In the genomic region with DNA sequence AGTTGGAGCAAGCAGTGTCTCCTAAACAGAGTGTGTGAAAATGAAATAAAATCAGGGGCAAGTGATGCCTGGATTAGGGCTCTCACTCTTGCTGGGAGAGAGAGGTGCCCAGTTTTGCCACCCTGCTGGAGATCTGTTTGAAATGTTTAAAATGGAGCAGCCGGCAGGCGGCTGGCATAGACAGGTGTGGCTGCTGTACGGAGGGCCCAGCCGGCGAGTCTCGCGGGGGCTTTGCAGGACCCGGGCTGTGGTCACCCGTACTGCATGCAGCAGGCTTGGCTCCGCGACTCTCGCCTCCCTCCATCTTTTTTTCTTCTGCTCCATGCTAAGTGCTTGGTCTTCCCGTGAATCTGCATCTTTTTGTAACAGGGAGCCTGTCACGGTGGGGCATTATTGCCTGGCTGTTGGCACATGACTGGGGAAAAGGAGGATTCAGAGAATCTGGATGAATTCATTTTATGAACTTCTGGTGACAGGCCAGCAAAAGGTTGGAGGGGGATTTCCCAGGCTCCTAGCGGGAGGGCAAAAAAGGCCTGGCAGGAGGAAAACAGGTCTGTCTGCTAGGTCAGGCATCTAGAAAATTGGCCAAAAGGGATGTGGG, we compare ENCODE assay signal across 1 cellular context.
A peak's percentile ranks its signal among the peaks of the same experiment; 100 is the strongest.
TF ChIP-seq lines count a peak whose summit lies in the region.

No MANE protein-coding gene starts in this region.

TF ChIP-seq in HepG2, 621 proteins besides CTCF, POLR2A, EP300 and RAD21 (continued from another document and continues in another):
- TF ChIP-seq RELA (CRISPR knock-in tag; IDR thresholded peaks at IDR 0.05) (peak; percentile 32; the same call in 1 of the 2 replicates), ZNF574 (CRISPR knock-in tag; IDR thresholded peaks at IDR 0.05) (no peak; the same call in 1 of the 2 replicates), ATAD3A (CRISPR knock-in tag; IDR thresholded peaks at IDR 0.05) (no peak), XRCC5 (optimal IDR thresholded peaks at IDR 0.05; ENCODE audit: low read length) (no peak), MIER3 (CRISPR knock-in tag; IDR thresholded peaks at IDR 0.05; ENCODE audit: borderline replicate concordance) (no peak), NCOA5 (CRISPR knock-in tag; IDR thresholded peaks at IDR 0.05) (no peak), DNMT3B (CRISPR knock-in tag; conservative IDR thresholded peaks at IDR 0.05) (no peak), PCBP2 (optimal IDR thresholded peaks at IDR 0.05; ENCODE audit: low read depth, low read length, poor library complexity, severe bottlenecking) (no peak), SAP130 (CRISPR knock-in tag; IDR thresholded peaks at IDR 0.05; ENCODE audit: low read depth) (peak; percentile 38; the same call in 1 of the 2 replicates), PLRG1 (conservative IDR thresholded peaks at IDR 0.05) (no peak), ZNF235 (CRISPR knock-in tag; IDR thresholded peaks at IDR 0.05; ENCODE audit: borderline replicate concordance) (0 out of 2 replicates have a peak, but pooled peaks have one; percentile 3), ZFP62 (CRISPR knock-in tag; IDR thresholded peaks at IDR 0.05) (no peak), ZNF224 (CRISPR knock-in tag; IDR thresholded peaks at IDR 0.05) (0 out of 2 replicates have a peak, but pooled peaks have one; percentile 31), GTF3A (CRISPR knock-in tag; conservative IDR thresholded peaks at IDR 0.05) (no peak), CBX5 (CRISPR knock-in tag; IDR thresholded peaks at IDR 0.05; ENCODE audit: borderline replicate concordance) (no peak), ZFP36L1 (CRISPR knock-in tag; IDR thresholded peaks at IDR 0.05) (peak; percentile 36; the same call in 1 of the 2 replicates), DNMT1 (CRISPR knock-in tag; IDR thresholded peaks at IDR 0.05) (no peak), SRF (IDR thresholded peaks at IDR 0.05; ENCODE audit: low read depth, low read length) (no peak), ZNF138 (CRISPR knock-in tag; IDR thresholded peaks at IDR 0.05; ENCODE audit: low read depth) (0 out of 2 replicates have a peak, but pooled peaks have one; percentile 36), ZFP36L2 (CRISPR knock-in tag; IDR thresholded peaks at IDR 0.05) (no peak), ZNF333 (CRISPR knock-in tag; IDR thresholded peaks at IDR 0.05; ENCODE audit: borderline replicate concordance) (no peak), TOE1 (CRISPR knock-in tag; IDR thresholded peaks at IDR 0.05) (no peak), ZBTB7B (CRISPR knock-in tag; IDR thresholded peaks at IDR 0.05) (0 out of 2 replicates have a peak, but pooled peaks have one; percentile 32), PHF20 (CRISPR knock-in tag; IDR thresholded peaks at IDR 0.05) (0 out of 2 replicates have a peak, but pooled peaks have one; percentile 30), CENPX (CRISPR knock-in tag; IDR thresholded peaks at IDR 0.05) (no peak), CC2D1A (CRISPR knock-in tag; IDR thresholded peaks at IDR 0.05) (no peak), JUN (CRISPR knock-in tag; IDR thresholded peaks at IDR 0.05) (no peak), SMAD3 (CRISPR knock-in tag; IDR thresholded peaks at IDR 0.05) (no peak), FOXO1 (CRISPR knock-in tag; IDR thresholded peaks at IDR 0.05) (no peak), ELF4 (CRISPR knock-in tag; IDR thresholded peaks at IDR 0.05; ENCODE audit: borderline replicate concordance) (no peak), ZNF225 (CRISPR knock-in tag; IDR thresholded peaks at IDR 0.05) (no peak), PRPF4 (IDR thresholded peaks at IDR 0.05; ENCODE audit: low read depth, low read length, poor library complexity, severe bottlenecking) (no peak), BRCA1 (CRISPR knock-in tag; IDR thresholded peaks at IDR 0.05) (no peak), EEA1 (CRISPR knock-in tag; IDR thresholded peaks at IDR 0.05; ENCODE audit: borderline replicate concordance) (no peak), ZKSCAN5 (CRISPR knock-in tag; IDR thresholded peaks at IDR 0.05) (no peak), KMT2A (CRISPR knock-in tag; IDR thresholded peaks at IDR 0.05) (peak; percentile 35; the same call in 1 of the 2 replicates), ZNF3 (CRISPR knock-in tag; IDR thresholded peaks at IDR 0.05) (no peak), HNF4G (IDR thresholded peaks at IDR 0.05; ENCODE audit: borderline replicate concordance, low read depth, low read length) (no peak), HNF4G (CRISPR knock-in tag; IDR thresholded peaks at IDR 0.05; ENCODE audit: borderline replicate concordance, low read depth) (no peak), MNT (IDR thresholded peaks at IDR 0.05) (no peak), ZFP91 (CRISPR knock-in tag; IDR thresholded peaks at IDR 0.05; ENCODE audit: borderline replicate concordance) (no peak), ZFP82 (CRISPR knock-in tag; IDR thresholded peaks at IDR 0.05; ENCODE audit: borderline replicate concordance) (no peak)
- TF ChIP-seq, protein P1, sequence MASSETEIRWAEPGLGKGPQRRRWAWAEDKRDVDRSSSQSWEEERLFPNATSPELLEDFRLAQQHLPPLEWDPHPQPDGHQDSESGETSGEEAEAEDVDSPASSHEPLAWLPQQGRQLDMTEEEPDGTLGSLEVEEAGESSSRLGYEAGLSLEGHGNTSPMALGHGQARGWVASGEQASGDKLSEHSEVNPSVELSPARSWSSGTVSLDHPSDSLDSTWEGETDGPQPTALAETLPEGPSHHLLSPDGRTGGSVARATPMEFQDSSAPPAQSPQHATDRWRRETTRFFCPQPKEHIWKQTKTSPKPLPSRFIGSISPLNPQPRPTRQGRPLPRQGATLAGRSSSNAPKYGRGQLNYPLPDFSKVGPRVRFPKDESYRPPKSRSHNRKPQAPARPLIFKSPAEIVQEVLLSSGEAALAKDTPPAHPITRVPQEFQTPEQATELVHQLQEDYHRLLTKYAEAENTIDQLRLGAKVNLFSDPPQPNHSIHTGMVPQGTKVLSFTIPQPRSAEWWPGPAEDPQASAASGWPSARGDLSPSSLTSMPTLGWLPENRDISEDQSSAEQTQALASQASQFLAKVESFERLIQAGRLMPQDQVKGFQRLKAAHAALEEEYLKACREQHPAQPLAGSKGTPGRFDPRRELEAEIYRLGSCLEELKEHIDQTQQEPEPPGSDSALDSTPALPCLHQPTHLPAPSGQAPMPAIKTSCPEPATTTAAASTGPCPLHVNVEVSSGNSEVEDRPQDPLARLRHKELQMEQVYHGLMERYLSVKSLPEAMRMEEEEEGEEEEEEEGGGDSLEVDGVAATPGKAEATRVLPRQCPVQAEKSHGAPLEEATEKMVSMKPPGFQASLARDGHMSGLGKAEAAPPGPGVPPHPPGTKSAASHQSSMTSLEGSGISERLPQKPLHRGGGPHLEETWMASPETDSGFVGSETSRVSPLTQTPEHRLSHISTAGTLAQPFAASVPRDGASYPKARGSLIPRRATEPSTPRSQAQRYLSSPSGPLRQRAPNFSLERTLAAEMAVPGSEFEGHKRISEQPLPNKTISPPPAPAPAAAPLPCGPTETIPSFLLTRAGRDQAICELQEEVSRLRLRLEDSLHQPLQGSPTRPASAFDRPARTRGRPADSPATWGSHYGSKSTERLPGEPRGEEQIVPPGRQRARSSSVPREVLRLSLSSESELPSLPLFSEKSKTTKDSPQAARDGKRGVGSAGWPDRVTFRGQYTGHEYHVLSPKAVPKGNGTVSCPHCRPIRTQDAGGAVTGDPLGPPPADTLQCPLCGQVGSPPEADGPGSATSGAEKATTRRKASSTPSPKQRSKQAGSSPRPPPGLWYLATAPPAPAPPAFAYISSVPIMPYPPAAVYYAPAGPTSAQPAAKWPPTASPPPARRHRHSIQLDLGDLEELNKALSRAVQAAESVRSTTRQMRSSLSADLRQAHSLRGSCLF (CRISPR knock-in tag; IDR thresholded peaks at IDR 0.05; ENCODE audit: borderline replicate concordance): no peak
- TF ChIP-seq, protein P2, sequence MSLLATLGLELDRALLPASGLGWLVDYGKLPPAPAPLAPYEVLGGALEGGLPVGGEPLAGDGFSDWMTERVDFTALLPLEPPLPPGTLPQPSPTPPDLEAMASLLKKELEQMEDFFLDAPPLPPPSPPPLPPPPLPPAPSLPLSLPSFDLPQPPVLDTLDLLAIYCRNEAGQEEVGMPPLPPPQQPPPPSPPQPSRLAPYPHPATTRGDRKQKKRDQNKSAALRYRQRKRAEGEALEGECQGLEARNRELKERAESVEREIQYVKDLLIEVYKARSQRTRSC (CRISPR knock-in tag; IDR thresholded peaks at IDR 0.05; ENCODE audit: low read depth): no peak
- TF ChIP-seq, protein P3, sequence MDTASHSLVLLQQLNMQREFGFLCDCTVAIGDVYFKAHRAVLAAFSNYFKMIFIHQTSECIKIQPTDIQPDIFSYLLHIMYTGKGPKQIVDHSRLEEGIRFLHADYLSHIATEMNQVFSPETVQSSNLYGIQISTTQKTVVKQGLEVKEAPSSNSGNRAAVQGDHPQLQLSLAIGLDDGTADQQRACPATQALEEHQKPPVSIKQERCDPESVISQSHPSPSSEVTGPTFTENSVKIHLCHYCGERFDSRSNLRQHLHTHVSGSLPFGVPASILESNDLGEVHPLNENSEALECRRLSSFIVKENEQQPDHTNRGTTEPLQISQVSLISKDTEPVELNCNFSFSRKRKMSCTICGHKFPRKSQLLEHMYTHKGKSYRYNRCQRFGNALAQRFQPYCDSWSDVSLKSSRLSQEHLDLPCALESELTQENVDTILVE (CRISPR knock-in tag; IDR thresholded peaks at IDR 0.05): no peak
- TF ChIP-seq, protein P4, sequence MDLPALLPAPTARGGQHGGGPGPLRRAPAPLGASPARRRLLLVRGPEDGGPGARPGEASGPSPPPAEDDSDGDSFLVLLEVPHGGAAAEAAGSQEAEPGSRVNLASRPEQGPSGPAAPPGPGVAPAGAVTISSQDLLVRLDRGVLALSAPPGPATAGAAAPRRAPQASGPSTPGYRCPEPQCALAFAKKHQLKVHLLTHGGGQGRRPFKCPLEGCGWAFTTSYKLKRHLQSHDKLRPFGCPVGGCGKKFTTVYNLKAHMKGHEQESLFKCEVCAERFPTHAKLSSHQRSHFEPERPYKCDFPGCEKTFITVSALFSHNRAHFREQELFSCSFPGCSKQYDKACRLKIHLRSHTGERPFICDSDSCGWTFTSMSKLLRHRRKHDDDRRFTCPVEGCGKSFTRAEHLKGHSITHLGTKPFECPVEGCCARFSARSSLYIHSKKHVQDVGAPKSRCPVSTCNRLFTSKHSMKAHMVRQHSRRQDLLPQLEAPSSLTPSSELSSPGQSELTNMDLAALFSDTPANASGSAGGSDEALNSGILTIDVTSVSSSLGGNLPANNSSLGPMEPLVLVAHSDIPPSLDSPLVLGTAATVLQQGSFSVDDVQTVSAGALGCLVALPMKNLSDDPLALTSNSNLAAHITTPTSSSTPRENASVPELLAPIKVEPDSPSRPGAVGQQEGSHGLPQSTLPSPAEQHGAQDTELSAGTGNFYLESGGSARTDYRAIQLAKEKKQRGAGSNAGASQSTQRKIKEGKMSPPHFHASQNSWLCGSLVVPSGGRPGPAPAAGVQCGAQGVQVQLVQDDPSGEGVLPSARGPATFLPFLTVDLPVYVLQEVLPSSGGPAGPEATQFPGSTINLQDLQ (CRISPR knock-in tag; IDR thresholded peaks at IDR 0.05): no peak
